ENCODE assay signal across 19 cellular contexts in the genomic region with DNA sequence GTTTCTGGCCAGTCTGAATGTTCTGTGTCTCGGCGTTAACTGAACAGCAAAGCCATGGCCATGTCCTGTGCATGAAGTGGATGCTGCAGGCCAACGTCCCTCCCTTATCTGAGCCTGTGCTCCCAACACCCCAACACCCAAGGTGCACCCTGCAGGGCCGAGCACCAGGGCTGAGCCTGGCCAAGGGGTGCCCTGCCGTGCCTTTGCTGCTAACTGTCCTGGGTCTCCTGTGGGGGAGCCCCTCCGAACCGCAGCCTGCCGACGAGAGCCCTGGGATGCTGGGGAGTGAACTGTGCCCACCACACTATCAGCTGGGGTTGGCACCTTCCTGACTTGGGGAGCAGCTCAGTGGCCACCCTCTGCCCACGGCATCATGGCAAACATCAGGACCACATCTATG. TPM values are rescaled to one million over a fixed set of nuclear protein-coding genes. Genes with fewer than 3 reads are reported as not detected.
DNase-seq lines count a peak whose midpoint lies in the region; ATAC-seq, FAIRE-seq and TF ChIP-seq lines count a peak whose summit lies in the region.
"Had no signal": no experiment of that assay in that cellular context is flagged by ENCODE, and none has a peak within 500 bp of the region (broad histone marks: within the 10 kb centered on the region; RNA-seq: fewer than 3 reads in every experiment).

No MANE protein-coding gene starts in this region.

- no peak for FAIRE-seq in K562 (lab: Jason Lieb, UNC)
- FAIRE-seq: A549, GM18507, H1 had no signal

- H3K27me3 ChIP-seq in CD4-positive, alpha-beta T cell (ENCODE audit: control insufficient read depth, insufficient read depth, low read length) = no peaks in the 10 kb centered on the region
- H3K27me3 ChIP-seq in HCT116 (ENCODE audit: insufficient read depth, low read length) (no peaks in the 10 kb centered on the region), K562 (ENCODE audit: control insufficient read depth in 2 of 2, insufficient read depth in 2 of 2, low read length in 2 of 2) (no peaks in the 10 kb centered on the region), neutrophil (no peaks in the 10 kb centered on the region)
- H3K27me3 ChIP-seq: BE2C had no signal

- peaks cover 61% of the 10 kb centered on the region for H3K36me3 Mint-ChIP-seq in CD4-positive, alpha-beta T cell (ENCODE audit: low read depth)

- TSS peak; percentile 28 for BruUV-seq in HCT116 (replicated peaks; lab: Mats Ljungman, UMichigan)
- no TSS peak for BruUV-seq in K562 (replicated peaks; lab: Mats Ljungman, UMichigan)

- H3K4me3 ChIP-seq in HCT116 (replicated peaks in 1 of 2; ENCODE audit: low read depth in 1 of 2, low read length in 2 of 2) (no peak overlapping the region), K562 (no peak overlapping the region), neutrophil (ENCODE audit: low read depth in 1 of 2, low read length in 1 of 2) (no peak overlapping the region)
- H3K4me3 ChIP-seq: A549, HAP-1 had no signal

- ATAC-seq in CD4-positive, alpha-beta T cell (ENCODE audit: poor library complexity) = no peak
- ATAC-seq in HCT116 = no peak
- ATAC-seq in K562 = no peak
- no peak for ATAC-seq in left cardiac atrium
- ATAC-seq in HG03045 (IDR thresholded peaks at IDR 0.05; ENCODE audit: unreplicated experiment) = no peak
- ATAC-seq in GM19397 (IDR thresholded peaks at IDR 0.05; ENCODE audit: unreplicated experiment) = no peak
- no peak for ATAC-seq in GM21825 (IDR thresholded peaks at IDR 0.05; ENCODE audit: unreplicated experiment)
- ATAC-seq: A549 had no signal

- POLR2A ChIA-PET in CD4-positive, alpha-beta T cell (lab: Charles Lee) = interaction anchor here (2.0 kb wide), 1 partner anchor 9 kb away, joined by 5 read pairs; no protein-coding TSS in a partner anchor
- POLR2A ChIA-PET in HCT116 (lab: Charles Lee) = no interaction called here
- POLR2A ChIA-PET in K562 (lab: Yijun Ruan, JAX) = interaction anchor here (0.5 kb wide), 1 partner anchor 49 kb away, joined by 3 read pairs; no protein-coding TSS in a partner anchor

- peaks cover 0 to 8% of the 10 kb centered on the region in 2 experiments; a peak in 2 of 4 replicates for H3K4me1 ChIP-seq in HCT116 (ENCODE audit: control insufficient read depth in 1 of 2, insufficient read depth in 2 of 2, low read length in 2 of 2)
- peaks cover 6 to 60% of the 10 kb centered on the region in 2 experiments; a peak in 4 of 5 replicates for H3K4me1 ChIP-seq in K562 (replicated peaks in 1 of 2; ENCODE audit: control insufficient read depth in 2 of 2, insufficient read depth in 2 of 2, low read length in 2 of 2)
- H3K4me1 ChIP-seq in neutrophil (ENCODE audit: control insufficient read depth in 1 of 2, insufficient read depth in 1 of 2, low read depth in 1 of 2, low read length in 1 of 2) = no peaks in the 10 kb centered on the region
- H3K4me1 ChIP-seq: BE2C, HAP-1 had no signal

- H3K27ac ChIP-seq in CD4-positive, alpha-beta T cell (ENCODE audit: low read depth, low read length) = no peak overlapping the region
- no peak overlapping the region for H3K27ac ChIP-seq in HCT116 (ENCODE audit: low read depth, low read length)
- no peak overlapping the region for H3K27ac ChIP-seq in K562 (ENCODE audit: extremely low read depth, low read depth, low read length)
- H3K27ac ChIP-seq in neutrophil = peak overlapping the region; percentile 13
- H3K27ac ChIP-seq: A549, C4-2B, HL-60 had no signal

- CTCF ChIA-PET in CD4-positive, alpha-beta T cell (lab: Charles Lee) = no interaction called here
- CTCF ChIA-PET in HCT116 (lab: Charles Lee) (no interaction called here), K562 (lab: Yijun Ruan, JAX; ENCODE audit: low intra/inter-chr PET ratio) (no interaction called here)

- WGBS in K562 (ENCODE audit: insufficient coverage, low coverage, missing lambda C conversion rate) = 92% methylated on average over 9 of the region's 10 CpGs

- no peak for TF ChIP-seq RAD21 in HCT116 (IDR thresholded peaks at IDR 0.05; ENCODE audit: low read depth)
- no peak for TF ChIP-seq RAD21 in K562 (CRISPR knock-in tag; conservative IDR thresholded peaks at IDR 0.05 in 1 of 2, IDR thresholded peaks at IDR 0.05 in 1 of 2)

- H3K4me1 Mint-ChIP-seq in CD4-positive, alpha-beta T cell (ENCODE audit: low read depth) = no peaks in the 10 kb centered on the region
- H3K4me1 Mint-ChIP-seq: CD8-positive, alpha-beta memory T cell had no signal

- TF ChIP-seq CTCF in CD4-positive, alpha-beta T cell (IDR thresholded peaks at IDR 0.05) = no peak
- TF ChIP-seq CTCF in HCT116 (IDR thresholded peaks at IDR 0.05 in 2 of 3, conservative IDR thresholded peaks at IDR 0.05 in 1 of 3; ENCODE audit: borderline replicate concordance in 1 of 3, insufficient read depth in 1 of 3, low read depth in 2 of 3, low read length in 2 of 3) (no peak), K562 (IDR thresholded peaks at IDR 0.05 in 2 of 3, conservative IDR thresholded peaks at IDR 0.05 in 1 of 3; ENCODE audit: insufficient read depth in 2 of 3, low read depth in 1 of 3, low read length in 3 of 3) (no peak), neutrophil (IDR thresholded peaks at IDR 0.05) (no peak)

- TF ChIP-seq POLR2A in HCT116 (IDR thresholded peaks at IDR 0.05; ENCODE audit: borderline replicate concordance, extremely low read depth, insufficient read depth, insufficient read length) (no peak), K562 (conservative IDR thresholded peaks at IDR 0.05) (no peak)

- H3K36me3 ChIP-seq in HCT116 (ENCODE audit: control insufficient read depth in 1 of 2, insufficient read depth in 2 of 2, low read length in 2 of 2) (peaks cover 15 to 48% of the 10 kb centered on the region in 2 experiments; a peak in 3 of 4 replicates), K562 (ENCODE audit: control insufficient read depth, insufficient read depth, low read length) (peaks cover 87% of the 10 kb centered on the region), neutrophil (peaks cover 100% of the 10 kb centered on the region)

- H3K9me1 ChIP-seq in K562 (ENCODE audit: control insufficient read depth, insufficient read depth, low read length) = no peaks in the 10 kb centered on the region

- H3K4me2 ChIP-seq in HCT116 (ENCODE audit: low read length) = no peak overlapping the region
- no peak overlapping the region for H3K4me2 ChIP-seq in K562 (ENCODE audit: insufficient read depth, low read length)
- H3K4me2 ChIP-seq: A549 had no signal

- H3K9ac ChIP-seq in HCT116 (ENCODE audit: low read length) (no peak overlapping the region), K562 (ENCODE audit: insufficient read depth in 1 of 2, low read depth in 2 of 2, low read length in 2 of 2) (peak overlapping the region in 1 of 2 experiments; percentile 23; a peak in 1 of 4 replicates)

- RAD21 ChIA-PET in HCT116 (lab: Charles Lee; ENCODE audit: low non-redundant PET in 1 of 2, low total read pairs in 2 of 2, uncharacterized antibody in 2 of 2, unreplicated experiment in 2 of 2) = no interaction called here

- TF ChIP-seq EP300 in K562 (IDR thresholded peaks at IDR 0.05; ENCODE audit: low read length) = no peak

- H3K27me3 Mint-ChIP-seq in CD4-positive, alpha-beta T cell = no peaks in the 10 kb centered on the region
- H3K27me3 Mint-ChIP-seq: CD8-positive, alpha-beta memory T cell had no signal

- H3K4me3 Mint-ChIP-seq in CD4-positive, alpha-beta T cell = no peak overlapping the region
- H3K4me3 Mint-ChIP-seq: CD8-positive, alpha-beta memory T cell; HFFc6 had no signal

- H2AFZ ChIP-seq in HCT116 (ENCODE audit: low read depth, low read length, poor library complexity, severe bottlenecking) (no peak overlapping the region), K562 (ENCODE audit: low read depth, low read length) (no peak overlapping the region)

- H3K9me2 ChIP-seq in HCT116 (ENCODE audit: insufficient read depth) = no peaks in the 10 kb centered on the region

- H3K27ac Mint-ChIP-seq in CD4-positive, alpha-beta T cell = peak overlapping the region; percentile 30
- H3K27ac Mint-ChIP-seq: HFFc6 had no signal

- no peaks in the 10 kb centered on the region for H3K9me3 ChIP-seq in CD4-positive, alpha-beta T cell (ENCODE audit: control insufficient read depth, low read length)
- H3K9me3 ChIP-seq in HCT116 (ENCODE audit: control insufficient read depth in 1 of 2, insufficient read depth in 1 of 2, low read depth in 1 of 2, low read length in 2 of 2) (no peaks in the 10 kb centered on the region), K562 (replicated peaks; ENCODE audit: control insufficient read depth, insufficient read depth, low read depth, low read length) (no peaks in the 10 kb centered on the region), neutrophil (no peaks in the 10 kb centered on the region)
- H3K9me3 ChIP-seq: A549, BE2C, HAP-1 had no signal

- H3K9me3 Mint-ChIP-seq in CD4-positive, alpha-beta T cell = no peaks in the 10 kb centered on the region
- H3K9me3 Mint-ChIP-seq: CD8-positive, alpha-beta memory T cell; HFFc6 had no signal

- 0 out of 2 replicates have a peak, but pooled peaks cover 4% of the 10 kb centered on the region for H3K79me2 ChIP-seq in HCT116 (ENCODE audit: insufficient read depth, low read length)
- H3K79me2 ChIP-seq in K562 (ENCODE audit: control insufficient read depth, insufficient read depth, low read length) = no peaks in the 10 kb centered on the region; the same call in 2 of the 3 replicates

- intact Hi-C loops in CD4-positive, alpha-beta T cell (cut with DNase I, micrococcal nuclease) = no loop called here
- intact Hi-C loops in HCT116 (cut with micrococcal nuclease) (no loop called here), K562 (cut with micrococcal nuclease) (no loop called here), left cardiac atrium (cut with DNase I) (no loop called here)

- in situ Hi-C loops in K562 (cut with MboI) = no loop called here

- DNase-seq in CD4-positive, alpha-beta T cell = no peak
- no peak for DNase-seq in HCT116 (ENCODE audit: low read depth, low spot score)
- no peak for DNase-seq in K562 (ENCODE audit: extremely low read depth in 1 of 4, low spot score in 3 of 4)
- no peak for DNase-seq in left cardiac atrium
- DNase-seq: BE2C, DMS53, GF-D8, HFFc6 had no signal

- H4K20me1 ChIP-seq in HCT116 (ENCODE audit: insufficient read depth) = no peaks in the 10 kb centered on the region
- no peaks in the 10 kb centered on the region; the same call in 1 of the 2 replicates for H4K20me1 ChIP-seq in K562 (replicated peaks; ENCODE audit: control insufficient read depth, insufficient read depth, low read length)

RNA-seq across cellular contexts. Expression of gene GPX4, which starts 17.6 kb away (rescaled TPM):
- total RNA-seq in CD4-positive, alpha-beta T cell = 100 to 1,000 TPM; 174 to 175 TPM
- total RNA-seq in HCT116 (2021; ENCODE audit: unreplicated experiment) (481 TPM), K562 (2014; rRNA removed) (639 and 643 TPM in 2 replicates), K562 (2014; rRNA removed; fragmentation: Illumina TruSeq; extraction: Trizol) (131 and 209 TPM in 2 replicates), K562 (2015; rRNA removed; fragmentation: Illumina TruSeq; extraction: Trizol) (349 and 395 TPM in 2 replicates), K562 (2021) (383 and 392 TPM in 2 replicates), left cardiac atrium (100 to 1,000 TPM; 378 to 432 TPM)
- 810 and 823 TPM in 2 replicates for polyA plus RNA-seq in HCT116 (2012)
- 61.5 and 154 TPM in 2 replicates for total RNA-seq in K562 (2011; cell fraction: chromatin; rRNA removed; ENCODE audit: low replicate concordance)
- 171 and 189 TPM in 2 replicates for total RNA-seq in K562 (2011; cell fraction: nucleolus; rRNA removed)
- 129 and 161 TPM in 2 replicates for total RNA-seq in K562 (2011; cell fraction: nucleoplasm; rRNA removed)
- polyA plus RNA-seq in K562 (2011; rRNA removed) (223 and 286 TPM in 2 replicates), K562 (2014; fragmentation: Illumina TruSeq; extraction: Trizol) (434 and 536 TPM in 2 replicates), K562 (2014; fragmentation: Nextera tagmentation; extraction: Ambion mirVana) (100 to 1,000 TPM in 1 of 2 experiments, 10 to 100 TPM in 1; 61.4 to 125 TPM), K562 (2014; rRNA removed) (661 and 856 TPM in 2 replicates)
- polyA plus RNA-seq in K562 (2011; cell fraction: cytosol; rRNA removed) = 531 and 777 TPM in 2 replicates
- 389 and 485 TPM in 2 replicates for polyA plus RNA-seq in K562 (2011; cell fraction: nucleus; rRNA removed)
- polyA plus RNA-seq in K562 (2012) = 659 and 746 TPM in 2 replicates
- 117 and 134 TPM in 2 replicates for polyA minus RNA-seq in K562 (2011; rRNA and poly(A)+ RNA removed)
- polyA minus RNA-seq in K562 (2011; cell fraction: cytosol; rRNA and poly(A)+ RNA removed) = 191 and 300 TPM in 2 replicates
- polyA minus RNA-seq in K562 (2011; cell fraction: nucleus; rRNA and poly(A)+ RNA removed) = 54.3 and 64.1 TPM in 2 replicates

RNA-seq across cellular contexts. Expression of gene POLR2E, which starts 26.2 kb away (rescaled TPM):
- 10 to 100 TPM; 45.8 to 49.0 TPM for total RNA-seq in CD4-positive, alpha-beta T cell
- 281 TPM for total RNA-seq in HCT116 (2021; ENCODE audit: unreplicated experiment)
- polyA plus RNA-seq in HCT116 (2012) = 280 and 302 TPM in 2 replicates
- total RNA-seq in K562 (2011; cell fraction: chromatin; rRNA removed; ENCODE audit: low replicate concordance) = 38.2 and 129 TPM in 2 replicates
- 126 and 135 TPM in 2 replicates for total RNA-seq in K562 (2011; cell fraction: nucleolus; rRNA removed)
- total RNA-seq in K562 (2011; cell fraction: nucleoplasm; rRNA removed) = 74.1 and 78.7 TPM in 2 replicates
- 297 and 441 TPM in 2 replicates for total RNA-seq in K562 (2014; rRNA removed)
- 40.2 and 78.0 TPM in 2 replicates for total RNA-seq in K562 (2014; rRNA removed; fragmentation: Illumina TruSeq; extraction: Trizol)
- 141 and 144 TPM in 2 replicates for total RNA-seq in K562 (2015; rRNA removed; fragmentation: Illumina TruSeq; extraction: Trizol)
- 328 and 351 TPM in 2 replicates for total RNA-seq in K562 (2021)
- polyA plus RNA-seq in K562 (2011; rRNA removed) = 244 and 334 TPM in 2 replicates
- 305 and 616 TPM in 2 replicates for polyA plus RNA-seq in K562 (2011; cell fraction: cytosol; rRNA removed)
- 112 and 143 TPM in 2 replicates for polyA plus RNA-seq in K562 (2011; cell fraction: nucleus; rRNA removed)
- 291 and 445 TPM in 2 replicates for polyA plus RNA-seq in K562 (2012)
- 267 and 448 TPM in 2 replicates for polyA plus RNA-seq in K562 (2014; fragmentation: Illumina TruSeq; extraction: Trizol)
- polyA plus RNA-seq in K562 (2014; fragmentation: Nextera tagmentation; extraction: Ambion mirVana) = 10 to 100 TPM in 1 of 2 experiments, 1 to 10 TPM in 1; 3.4 to 32.5 TPM
- polyA plus RNA-seq in K562 (2014; rRNA removed) = 413 and 438 TPM in 2 replicates
- polyA minus RNA-seq in K562 (2011; rRNA and poly(A)+ RNA removed) = 36.0 and 77.6 TPM in 2 replicates
- 127 and 173 TPM in 2 replicates for polyA minus RNA-seq in K562 (2011; cell fraction: cytosol; rRNA and poly(A)+ RNA removed)
- polyA minus RNA-seq in K562 (2011; cell fraction: nucleus; rRNA and poly(A)+ RNA removed) = 45.4 and 50.5 TPM in 2 replicates
- total RNA-seq in left cardiac atrium = 100 to 1,000 TPM; 142 to 143 TPM

RNA-seq across cellular contexts. Expression of gene SBNO2, which starts 52.7 kb away (rescaled TPM):
- 100 to 1,000 TPM; 126 to 137 TPM for total RNA-seq in CD4-positive, alpha-beta T cell
- total RNA-seq in HCT116 (2021; ENCODE audit: unreplicated experiment) (66.4 TPM), K562 (2014; rRNA removed) (18.6 and 23.1 TPM in 2 replicates), K562 (2014; rRNA removed; fragmentation: Illumina TruSeq; extraction: Trizol) (4.0 and 6.3 TPM in 2 replicates), K562 (2015; rRNA removed; fragmentation: Illumina TruSeq; extraction: Trizol) (6.7 and 7.8 TPM in 2 replicates), K562 (2021) (46.2 and 49.0 TPM in 2 replicates), left cardiac atrium (10 to 100 TPM; 27.2 to 64.2 TPM)
- 35.8 and 46.2 TPM in 2 replicates for polyA plus RNA-seq in HCT116 (2012)
- total RNA-seq in K562 (2011; cell fraction: chromatin; rRNA removed; ENCODE audit: low replicate concordance) = 26.2 and 103 TPM in 2 replicates
- 64.1 and 67.7 TPM in 2 replicates for total RNA-seq in K562 (2011; cell fraction: nucleolus; rRNA removed)
- 28.6 and 30.7 TPM in 2 replicates for total RNA-seq in K562 (2011; cell fraction: nucleoplasm; rRNA removed)
- polyA plus RNA-seq in K562 (2011; rRNA removed) (6.7 and 9.3 TPM in 2 replicates), K562 (2014; fragmentation: Illumina TruSeq; extraction: Trizol) (5.2 and 13.0 TPM in 2 replicates), K562 (2014; fragmentation: Nextera tagmentation; extraction: Ambion mirVana) (under 1 TPM; 0.01 to 0.04 TPM), K562 (2014; rRNA removed) (21.5 and 23.1 TPM in 2 replicates)
- 7.4 and 14.1 TPM in 2 replicates for polyA plus RNA-seq in K562 (2011; cell fraction: cytosol; rRNA removed)
- polyA plus RNA-seq in K562 (2011; cell fraction: nucleus; rRNA removed) = 45.7 and 79.0 TPM in 2 replicates
- 20.3 and 27.1 TPM in 2 replicates for polyA plus RNA-seq in K562 (2012)
- polyA minus RNA-seq in K562 (2011; rRNA and poly(A)+ RNA removed) = 3.7 and 8.1 TPM in 2 replicates
- 16.7 and 22.1 TPM in 2 replicates for polyA minus RNA-seq in K562 (2011; cell fraction: cytosol; rRNA and poly(A)+ RNA removed)
- 20.7 and 21.3 TPM in 2 replicates for polyA minus RNA-seq in K562 (2011; cell fraction: nucleus; rRNA and poly(A)+ RNA removed)

RNA-seq across cellular contexts. Expression of gene ARHGAP45, which starts 54.4 kb away (rescaled TPM):
- 100 to 1,000 TPM; 861 to 878 TPM for total RNA-seq in CD4-positive, alpha-beta T cell
- total RNA-seq in HCT116 (2021; ENCODE audit: unreplicated experiment) (30.4 TPM), K562 (2014; rRNA removed) (22.1 and 31.1 TPM in 2 replicates), K562 (2014; rRNA removed; fragmentation: Illumina TruSeq; extraction: Trizol) (1.0 and 1.8 TPM in 2 replicates), K562 (2015; rRNA removed; fragmentation: Illumina TruSeq; extraction: Trizol) (4.2 and 6.0 TPM in 2 replicates), K562 (2021) (18.0 and 19.9 TPM in 2 replicates), left cardiac atrium (10 to 100 TPM; 10.6 to 12.6 TPM)
- polyA plus RNA-seq in HCT116 (2012) = 26.5 and 29.8 TPM in 2 replicates
- 25.6 and 81.0 TPM in 2 replicates for total RNA-seq in K562 (2011; cell fraction: chromatin; rRNA removed; ENCODE audit: low replicate concordance)
- 39.0 and 49.5 TPM in 2 replicates for total RNA-seq in K562 (2011; cell fraction: nucleolus; rRNA removed)
- total RNA-seq in K562 (2011; cell fraction: nucleoplasm; rRNA removed) = 22.7 and 24.1 TPM in 2 replicates
- polyA plus RNA-seq in K562 (2011; rRNA removed) (4.4 and 7.6 TPM in 2 replicates), K562 (2014; fragmentation: Illumina TruSeq; extraction: Trizol) (1.9 and 6.9 TPM in 2 replicates), K562 (2014; fragmentation: Nextera tagmentation; extraction: Ambion mirVana) (under 1 TPM; 0.08 to 0.63 TPM), K562 (2014; rRNA removed) (16.3 and 20.2 TPM in 2 replicates)
- 5.6 and 12.6 TPM in 2 replicates for polyA plus RNA-seq in K562 (2011; cell fraction: cytosol; rRNA removed)
- polyA plus RNA-seq in K562 (2011; cell fraction: nucleus; rRNA removed) = 17.8 and 38.7 TPM in 2 replicates
- polyA plus RNA-seq in K562 (2012) = 15.0 and 15.2 TPM in 2 replicates
- 1.7 and 2.0 TPM in 2 replicates for polyA minus RNA-seq in K562 (2011; rRNA and poly(A)+ RNA removed)
- polyA minus RNA-seq in K562 (2011; cell fraction: cytosol; rRNA and poly(A)+ RNA removed) = 6.2 and 8.5 TPM in 2 replicates
- polyA minus RNA-seq in K562 (2011; cell fraction: nucleus; rRNA and poly(A)+ RNA removed) = 5.5 and 6.6 TPM in 2 replicates
